Comparison of ENCODE assay signal across 11 cellular contexts in genomic region chr18:45248240-45248903, GRCh38.
A peak's percentile ranks its signal among the peaks of the same experiment; 100 is the strongest.
DNase-seq lines count a peak whose midpoint lies in the region; ATAC-seq and TF ChIP-seq lines count a peak whose summit lies in the region.
"Had no signal": no experiment of that assay in that cellular context is flagged by ENCODE, and none has a peak within 500 bp of the region (broad histone marks: within the 10 kb centered on the region; RNA-seq: fewer than 3 reads in every experiment).

No MANE protein-coding gene starts in this region.

- H3K9me3 Mint-ChIP-seq in stimulated activated effector memory CD8-positive, alpha-beta T cell treated with anti-CD3 and anti-CD28 coated beads, Interleukin-12 subunit alpha, Interleukin-12 subunit beta, amount 100 ng/mL, for 72 hours = no peaks in the 10 kb centered on the region

- ATAC-seq in HG03196 (IDR thresholded peaks at IDR 0.05; ENCODE audit: unreplicated experiment) (no peak), HG02970 (IDR thresholded peaks at IDR 0.05; ENCODE audit: low FRiP score, unreplicated experiment) (no peak)
- ATAC-seq in stimulated activated effector memory CD8-positive, alpha-beta T cell treated with anti-CD3 and anti-CD28 coated beads, Interleukin-12 subunit alpha, Interleukin-12 subunit beta, amount 100 ng/mL, for 72 hours = no peak
- ATAC-seq: T-helper 17 cell had no signal

- DNase-seq in HT1080 (ENCODE audit: low read depth) (peak; percentile 5), coronary artery (ENCODE audit: low spot score) (peak; percentile 81), medulla oblongata (ENCODE audit: extremely low spot score) (peak; percentile 21), stromal cell of bone marrow (ENCODE audit: low read depth) (peak; percentile 79), G401 (ENCODE audit: low spot score) (no peak)
- no peak for DNase-seq in stimulated activated effector memory CD8-positive, alpha-beta T cell treated with anti-CD3 and anti-CD28 coated beads, Interleukin-12 subunit alpha, Interleukin-12 subunit beta, amount 100 ng/mL, for 72 hours (ENCODE audit: low spot score in 2 of 2)
- DNase-seq: NCI-H446 treated with DMSO at 0.1 percent for 48 hours; stimulated activated naive CD4-positive, alpha-beta T cell treated with Interleukin-2 at 50 U/mL for 16 hours; T-helper 17 cell had no signal

- peak overlapping the region; percentile 82 to 87 for H3K27ac ChIP-seq in coronary artery

- H3K36me3 Mint-ChIP-seq in stimulated activated effector memory CD8-positive, alpha-beta T cell treated with anti-CD3 and anti-CD28 coated beads, Interleukin-12 subunit alpha, Interleukin-12 subunit beta, amount 100 ng/mL, for 72 hours = no peaks in the 10 kb centered on the region

- in situ Hi-C loops in G401 (cut with HindIII; ENCODE audit: low sequenced_read_pairs) = no loop called here

- no peak overlapping the region for H3K27ac Mint-ChIP-seq in stimulated activated effector memory CD8-positive, alpha-beta T cell treated with anti-CD3 and anti-CD28 coated beads, Interleukin-12 subunit alpha, Interleukin-12 subunit beta, amount 100 ng/mL, for 72 hours
- H3K27ac Mint-ChIP-seq: T-helper 17 cell had no signal

- H3K4me3 Mint-ChIP-seq in stimulated activated effector memory CD8-positive, alpha-beta T cell treated with anti-CD3 and anti-CD28 coated beads, Interleukin-12 subunit alpha, Interleukin-12 subunit beta, amount 100 ng/mL, for 72 hours = no peak overlapping the region
- H3K4me3 Mint-ChIP-seq: T-helper 17 cell had no signal

- TF ChIP-seq CTCF in coronary artery (IDR thresholded peaks at IDR 0.05) = no peak

- H3K4me1 Mint-ChIP-seq in stimulated activated effector memory CD8-positive, alpha-beta T cell treated with anti-CD3 and anti-CD28 coated beads, Interleukin-12 subunit alpha, Interleukin-12 subunit beta, amount 100 ng/mL, for 72 hours = no peaks in the 10 kb centered on the region
- H3K4me1 Mint-ChIP-seq: T-helper 17 cell had no signal

- no peak overlapping the region for H3K4me3 ChIP-seq in coronary artery

Comparison
In these comparisons a context has a peak if more than half of its experiments do, and no peak if none do; other contexts are left out.
1. DNase-seq: peak in HT1080 (single experiment), coronary artery (single experiment), medulla oblongata (single experiment) and stromal cell of bone marrow (single experiment); none in G401 (single experiment) and stimulated activated effector memory CD8-positive, alpha-beta T cell treated with anti-CD3 and anti-CD28 coated beads, Interleukin-12 subunit alpha, Interleukin-12 subunit beta, amount 100 ng/mL, for 72 hours (0 of 2).